37 cellular contexts compared by ENCODE assay signal in genomic region chr4:72486991-72487390, GRCh38.
"Had no signal": no experiment of that assay in that cellular context is flagged by ENCODE, and none has a peak within 500 bp of the region (broad histone marks: within the 10 kb centered on the region; RNA-seq: fewer than 3 reads in every experiment).

No MANE protein-coding gene starts in this region.

- H3K4me3 Mint-ChIP-seq: activated B cell treated with CpG ODN at 0.5 μM for 24 hours; activated CD4-positive, alpha-beta memory T cell treated with anti-CD3 and anti-CD28 coated beads, Interleukin-2, amount 10 ng/mL, durations not matched to agents 7 days and 5 days; activated CD4-positive, alpha-beta T cell treated with anti-CD3 and anti-CD28 coated beads, Interleukin-2, amount 10 ng/mL, durations not matched to agents 24 days and 14 days; activated CD8-positive, alpha-beta memory T cell treated with anti-CD3 and anti-CD28 coated beads, Interleukin-2, amount 10 ng/mL, durations not matched to agents 7 days and 5 days; activated CD8-positive, alpha-beta T cell treated with anti-CD3 and anti-CD28 coated beads, Interleukin-2, amount 10 ng/mL, durations not matched to agents 7 days and 5 days; activated naive CD4-positive, alpha-beta T cell treated with anti-CD3 and anti-CD28 coated beads, Interleukin-2, amount 10 ng/mL, durations not matched to agents 7 days and 5 days; activated naive CD4-positive, alpha-beta T cell treated with anti-CD3 and anti-CD28 coated beads, Interleukin-2, amount 50 U/mL, for 24 hours; activated naive CD8-positive, alpha-beta T cell; activated naive CD8-positive, alpha-beta T cell treated with anti-CD3 and anti-CD28 coated beads, Interleukin-2, amount 10 ng/mL, durations not matched to agents 7 days and 5 days; activated naive CD8-positive, alpha-beta T cell treated with anti-CD3 and anti-CD28 coated beads, Interleukin-2, amount 50 U/mL, for 24 hours; activated T-cell treated with anti-CD3 and anti-CD28 coated beads, Interleukin-2, amount 50 U/mL, for 24 hours; brain; central memory CD8-positive, alpha-beta T cell; T-cell; T-helper 1 cell treated with Interleukin-12 subunit alpha and Interleukin-12 subunit beta and Interleukin-4 antibody, amounts not matched to agents 30 μg/mL and 1 μg/mL, for 36 hours; T-helper 2 cell treated with Interferon-gamma antibody and Interleukin-4, amounts not matched to agents 5 μg/mL and 100 μg/mL, for 36 hours had no signal

- H3K27me3 ChIP-seq: ascending aorta, cardiac muscle cell had no signal

- H3K27me3 Mint-ChIP-seq: activated B cell treated with CpG ODN at 0.5 μM for 24 hours; activated CD4-positive, alpha-beta memory T cell treated with anti-CD3 and anti-CD28 coated beads, Interleukin-2, amount 10 ng/mL, durations not matched to agents 7 days and 5 days; activated CD4-positive, alpha-beta T cell treated with anti-CD3 and anti-CD28 coated beads, Interleukin-2, amount 10 ng/mL, durations not matched to agents 24 days and 14 days; activated CD8-positive, alpha-beta memory T cell treated with anti-CD3 and anti-CD28 coated beads, Interleukin-2, amount 10 ng/mL, durations not matched to agents 7 days and 5 days; activated naive CD4-positive, alpha-beta T cell treated with anti-CD3 and anti-CD28 coated beads, Interleukin-2, amount 10 ng/mL, durations not matched to agents 7 days and 5 days; activated naive CD4-positive, alpha-beta T cell treated with anti-CD3 and anti-CD28 coated beads, Interleukin-2, amount 50 U/mL, for 24 hours; activated naive CD8-positive, alpha-beta T cell; activated naive CD8-positive, alpha-beta T cell treated with anti-CD3 and anti-CD28 coated beads, Interleukin-2, amount 10 ng/mL, durations not matched to agents 7 days and 5 days; activated naive CD8-positive, alpha-beta T cell treated with anti-CD3 and anti-CD28 coated beads, Interleukin-2, amount 50 U/mL, for 24 hours; activated T-cell treated with anti-CD3 and anti-CD28 coated beads, Interleukin-2, amount 50 U/mL, for 24 hours; brain; central memory CD8-positive, alpha-beta T cell had no signal

- H3K4me1 Mint-ChIP-seq: activated B cell treated with CpG ODN at 0.5 μM for 24 hours; activated CD4-positive, alpha-beta memory T cell treated with anti-CD3 and anti-CD28 coated beads, Interleukin-2, amount 10 ng/mL, durations not matched to agents 7 days and 5 days; activated CD4-positive, alpha-beta T cell treated with anti-CD3 and anti-CD28 coated beads, Interleukin-2, amount 10 ng/mL, durations not matched to agents 24 days and 14 days; activated CD8-positive, alpha-beta memory T cell treated with anti-CD3 and anti-CD28 coated beads, Interleukin-2, amount 10 ng/mL, durations not matched to agents 7 days and 5 days; activated naive CD4-positive, alpha-beta T cell treated with anti-CD3 and anti-CD28 coated beads, Interleukin-2, amount 10 ng/mL, durations not matched to agents 7 days and 5 days; activated naive CD4-positive, alpha-beta T cell treated with anti-CD3 and anti-CD28 coated beads, Interleukin-2, amount 50 U/mL, for 24 hours; activated naive CD8-positive, alpha-beta T cell treated with anti-CD3 and anti-CD28 coated beads, Interleukin-2, amount 10 ng/mL, durations not matched to agents 7 days and 5 days; activated naive CD8-positive, alpha-beta T cell treated with anti-CD3 and anti-CD28 coated beads, Interleukin-2, amount 50 U/mL, for 24 hours; brain; central memory CD8-positive, alpha-beta T cell; T-cell had no signal

- H3K36me3 ChIP-seq: ascending aorta, cardiac muscle cell had no signal

- DNase-seq: activated B cell treated with CpG ODN at 0.5 μM for 24 hours; activated CD4-positive, alpha-beta memory T cell treated with anti-CD3 and anti-CD28 coated beads, Interleukin-2, amount 10 ng/mL, durations not matched to agents 7 days and 5 days; activated CD4-positive, alpha-beta T cell treated with anti-CD3 and anti-CD28 coated beads for 4 hours; activated CD4-positive, alpha-beta T cell treated with anti-CD3 and anti-CD28 coated beads, Interleukin-2, amount 10 ng/mL, durations not matched to agents 24 days and 14 days; activated CD4-positive, alpha-beta T cell treated with anti-CD3 and anti-CD28 coated beads, Interleukin-2, amount 50 U/mL, for 1 hour; activated CD4-positive, alpha-beta T cell treated with anti-CD3 and anti-CD28 coated beads, Interleukin-2, amount 50 U/mL, for 4 hours; activated CD4-positive, CD25-positive, alpha-beta regulatory T cell treated with anti-CD3 and anti-CD28 coated beads, Interleukin-2, amount 50 U/mL, for 72 hours; activated CD8-positive, alpha-beta memory T cell treated with anti-CD3 and anti-CD28 coated beads for 24 hours; activated CD8-positive, alpha-beta memory T cell treated with anti-CD3 and anti-CD28 coated beads, Interleukin-2, amount 10 ng/mL, durations not matched to agents 7 days and 5 days; activated CD8-positive, alpha-beta memory T cell treated with anti-CD3 and anti-CD28 coated beads, Interleukin-2, amount 50 U/mL, for 48 hours; activated CD8-positive, alpha-beta T cell treated with anti-CD3 and anti-CD28 coated beads, Interleukin-2, amount 10 ng/mL, durations not matched to agents 7 days and 5 days; activated effector memory CD4-positive, alpha-beta T cell treated with Interleukin-2 at 50 U/mL for 16 hours; activated gamma-delta T cell; activated naive CD4-positive, alpha-beta T cell treated with anti-CD3 and anti-CD28 coated beads, Interleukin-2, amount 10 ng/mL, durations not matched to agents 7 days and 5 days; activated naive CD4-positive, alpha-beta T cell treated with Interleukin-2 at 50 U/mL for 16 hours; activated naive CD8-positive, alpha-beta T cell treated with anti-CD3 and anti-CD28 coated beads, Interleukin-2, amount 10 ng/mL, durations not matched to agents 7 days and 5 days; activated naive CD8-positive, alpha-beta T cell treated with anti-CD3 and anti-CD28 coated beads, Interleukin-2, amount 50 U/mL, for 24 hours; activated T-cell treated with anti-CD3 and anti-CD28 coated beads, Interleukin-2, amount 50 U/mL, for 24 hours; activated T-cell treated with anti-CD3 and anti-CD28 coated beads, Interleukin-2, amount 50 U/mL, for 48 hours; amygdala; anterior cingulate cortex; caudate nucleus; cerebellar nuclear complex; T-cell; T-helper 2 cell; T-helper 9 cell had no signal

- H3K4me3 ChIP-seq: ascending aorta, cardiac muscle cell had no signal

- H3K36me3 Mint-ChIP-seq: activated CD8-positive, alpha-beta memory T cell treated with anti-CD3 and anti-CD28 coated beads, Interleukin-2, amount 10 ng/mL, durations not matched to agents 7 days and 5 days; activated naive CD4-positive, alpha-beta T cell treated with anti-CD3 and anti-CD28 coated beads, Interleukin-2, amount 10 ng/mL, durations not matched to agents 7 days and 5 days; activated naive CD4-positive, alpha-beta T cell treated with anti-CD3 and anti-CD28 coated beads, Interleukin-2, amount 50 U/mL, for 24 hours; activated naive CD8-positive, alpha-beta T cell; activated naive CD8-positive, alpha-beta T cell treated with anti-CD3 and anti-CD28 coated beads, Interleukin-2, amount 10 ng/mL, durations not matched to agents 7 days and 5 days; brain; T-cell had no signal

- ATAC-seq: activated CD8-positive, alpha-beta memory T cell treated with anti-CD3 and anti-CD28 coated beads, Interleukin-2, amount 10 ng/mL, durations not matched to agents 7 days and 5 days; activated CD8-positive, alpha-beta T cell treated with anti-CD3 and anti-CD28 coated beads, Interleukin-2, amount 10 ng/mL, durations not matched to agents 7 days and 5 days; activated naive CD8-positive, alpha-beta T cell treated with anti-CD3 and anti-CD28 coated beads, Interleukin-2, amount 50 U/mL, for 24 hours; T-cell had no signal

- FAIRE-seq: TTC549 had no signal

- H3K27ac Mint-ChIP-seq: activated B cell treated with CpG ODN at 0.5 μM for 24 hours; activated CD4-positive, alpha-beta memory T cell treated with anti-CD3 and anti-CD28 coated beads, Interleukin-2, amount 10 ng/mL, durations not matched to agents 7 days and 5 days; activated CD4-positive, alpha-beta T cell treated with anti-CD3 and anti-CD28 coated beads, Interleukin-2, amount 10 ng/mL, durations not matched to agents 24 days and 14 days; activated CD8-positive, alpha-beta memory T cell treated with anti-CD3 and anti-CD28 coated beads, Interleukin-2, amount 10 ng/mL, durations not matched to agents 7 days and 5 days; activated CD8-positive, alpha-beta T cell treated with anti-CD3 and anti-CD28 coated beads, Interleukin-2, amount 10 ng/mL, durations not matched to agents 7 days and 5 days; activated naive CD4-positive, alpha-beta T cell treated with anti-CD3 and anti-CD28 coated beads, Interleukin-2, amount 10 ng/mL, durations not matched to agents 7 days and 5 days; activated naive CD4-positive, alpha-beta T cell treated with anti-CD3 and anti-CD28 coated beads, Interleukin-2, amount 50 U/mL, for 24 hours; activated naive CD8-positive, alpha-beta T cell; activated naive CD8-positive, alpha-beta T cell treated with anti-CD3 and anti-CD28 coated beads, Interleukin-2, amount 10 ng/mL, durations not matched to agents 7 days and 5 days; activated naive CD8-positive, alpha-beta T cell treated with anti-CD3 and anti-CD28 coated beads, Interleukin-2, amount 50 U/mL, for 24 hours; activated T-cell treated with anti-CD3 and anti-CD28 coated beads, Interleukin-2, amount 50 U/mL, for 24 hours; activated T-helper 2 cell treated with anti-CD3 and anti-CD28 coated beads, Interferon-gamma antibody, Interleukin-2, Interleukin-4, amounts not matched to agents 10 μg/mL and 5 μg/mL and 100 μg/mL, durations not matched to agents 14 hours and 24 hours and 36 hours; brain; T-cell; T-helper 1 cell treated with Interleukin-12 subunit alpha and Interleukin-12 subunit beta and Interleukin-4 antibody, amounts not matched to agents 30 μg/mL and 1 μg/mL, for 36 hours; T-helper 2 cell treated with Interferon-gamma antibody and Interleukin-4, amounts not matched to agents 5 μg/mL and 100 μg/mL, for 36 hours had no signal

- H3K9me3 Mint-ChIP-seq: activated B cell treated with CpG ODN at 0.5 μM for 24 hours; activated CD4-positive, alpha-beta memory T cell treated with anti-CD3 and anti-CD28 coated beads, Interleukin-2, amount 10 ng/mL, durations not matched to agents 7 days and 5 days; activated CD4-positive, alpha-beta T cell treated with anti-CD3 and anti-CD28 coated beads, Interleukin-2, amount 10 ng/mL, durations not matched to agents 24 days and 14 days; activated naive CD4-positive, alpha-beta T cell treated with anti-CD3 and anti-CD28 coated beads, Interleukin-2, amount 10 ng/mL, durations not matched to agents 7 days and 5 days; activated naive CD4-positive, alpha-beta T cell treated with anti-CD3 and anti-CD28 coated beads, Interleukin-2, amount 50 U/mL, for 24 hours; activated T-cell treated with anti-CD3 and anti-CD28 coated beads, Interleukin-2, amount 50 U/mL, for 24 hours; activated T-helper 2 cell treated with anti-CD3 and anti-CD28 coated beads, Interferon-gamma antibody, Interleukin-2, Interleukin-4, amounts not matched to agents 10 μg/mL and 5 μg/mL and 100 μg/mL, durations not matched to agents 14 hours and 24 hours and 36 hours; central memory CD8-positive, alpha-beta T cell; T-helper 1 cell treated with Interleukin-12 subunit alpha and Interleukin-12 subunit beta and Interleukin-4 antibody, amounts not matched to agents 30 μg/mL and 1 μg/mL, for 36 hours; T-helper 2 cell treated with Interferon-gamma antibody and Interleukin-4, amounts not matched to agents 5 μg/mL and 100 μg/mL, for 36 hours had no signal

- H3K27ac ChIP-seq: ascending aorta, cardiac muscle cell, VCaP had no signal

- H3K4me1 ChIP-seq: ascending aorta had no signal
